In genomic region chr7:111980721-111981120, GRCh38 we compare ENCODE assay signal across 22 cellular contexts.
DNase-seq lines count a peak whose midpoint lies in the region; FAIRE-seq and TF ChIP-seq lines count a peak whose summit lies in the region.
"Had no signal": no experiment of that assay in that cellular context is flagged by ENCODE, and none has a peak within 500 bp of the region (broad histone marks: within the 10 kb centered on the region; RNA-seq: fewer than 3 reads in every experiment).

No MANE protein-coding gene starts in this region.

- TF ChIP-seq CTCF in KMS-11 (conservative IDR thresholded peaks at IDR 0.05; ENCODE audit: low read depth, low read length), result no peak
- TF ChIP-seq CTCF in kidney (IDR thresholded peaks at IDR 0.05; ENCODE audit: borderline replicate concordance, extremely low read depth, insufficient read depth), result no peak

- H4K20me1 ChIP-seq in KMS-11 (ENCODE audit: insufficient read depth), result no peaks in the 10 kb centered on the region
- H4K20me1 ChIP-seq: BLaER1 had no signal

- H3K4me3 ChIP-seq in KMS-11 (IDR thresholded peaks at IDR 0.05; ENCODE audit: insufficient read depth, low read depth, low read length) (no peak overlapping the region), kidney (ENCODE audit: low read length in 2 of 2) (no peak overlapping the region)
- H3K4me3 ChIP-seq: BLaER1, Peyer's patch, SJSA1 had no signal

- H3K27ac ChIP-seq in KMS-11 (peak overlapping the region; percentile 46), kidney (ENCODE audit: low read depth in 2 of 2, low read length in 2 of 2) (no peak overlapping the region)
- H3K27ac ChIP-seq: BLaER1, Peyer's patch, SJSA1 had no signal

- no peak overlapping the region for H2AFZ ChIP-seq in KMS-11 (ENCODE audit: low read depth)

- intact Hi-C loops in kidney (cut with DNase I), result no loop called here

- FAIRE-seq in kidney (lab: Jason Lieb, UNC), result no peak
- FAIRE-seq: HTR-8/SVneo had no signal

- H3K79me2 ChIP-seq in KMS-11 (ENCODE audit: insufficient read depth, low read depth), result no peaks in the 10 kb centered on the region

- H3K27me3 ChIP-seq in KMS-11 (ENCODE audit: insufficient read depth, low read depth), result no peaks in the 10 kb centered on the region
- H3K27me3 ChIP-seq: BLaER1, Peyer's patch, SJSA1 had no signal

- H3K9me3 ChIP-seq in kidney (ENCODE audit: control insufficient read depth in 1 of 2, low read length in 2 of 2), result no peaks in the 10 kb centered on the region
- H3K9me3 ChIP-seq: BLaER1, Peyer's patch, SJSA1 had no signal

- H3K9ac ChIP-seq in KMS-11, result no peak overlapping the region
- no peak overlapping the region for H3K9ac ChIP-seq in kidney (ENCODE audit: low read length in 2 of 2)
- H3K9ac ChIP-seq: BLaER1 had no signal

- peaks cover 23% of the 10 kb centered on the region for H3K4me1 ChIP-seq in KMS-11 (ENCODE audit: low read depth, poor library complexity, severe bottlenecking)
- no peaks in the 10 kb centered on the region for H3K4me1 ChIP-seq in kidney (ENCODE audit: control insufficient read depth in 1 of 2, insufficient read depth in 1 of 2, low read depth in 1 of 2, low read length in 2 of 2)
- H3K4me1 ChIP-seq: BLaER1, Peyer's patch, SJSA1 had no signal

- peak; percentile 23 for DNase-seq in NCI-H446 treated with DMSO at 0.1 percent for 48 hours (lab: John Stamatoyannopoulos, UW)
- DNase-seq in epidermal melanocyte (ENCODE audit: insufficient read length, low spot score), result peak; percentile 52
- no peak for DNase-seq in DMS79 (lab: John Stamatoyannopoulos, UW)
- DNase-seq in activated CD4-positive, alpha-beta T cell treated with anti-CD3 and anti-CD28 coated beads for 48 hours, result no peak
- DNase-seq in HK-2 (ENCODE audit: unreplicated experiment), result no peak
- no peak for DNase-seq in kidney
- DNase-seq: ACHN; CD4-positive, alpha-beta T cell; H7; HFFc6; IMR-90; MV-4-11; NCI-H1105 treated with DMSO at 0.1 percent for 48 hours; NCI-H187; NCI-H510A; NCI-H748 treated with DMSO at 0.1 percent for 48 hours; Peyer's patch; T-helper 1 cell had no signal

- H3K4me2 ChIP-seq in KMS-11, result peak overlapping the region; percentile 46
- H3K4me2 ChIP-seq: BLaER1 had no signal

- no peaks in the 10 kb centered on the region for H3K36me3 ChIP-seq in KMS-11 (ENCODE audit: insufficient read depth)
- peaks cover 2 to 12% of the 10 kb centered on the region in 2 donors for H3K36me3 ChIP-seq in kidney (ENCODE audit: control insufficient read depth in 1 of 2, insufficient read depth in 2 of 2, low read length in 2 of 2)
- H3K36me3 ChIP-seq: BLaER1, Peyer's patch, SJSA1 had no signal

Comparison
In these comparisons a context has a peak if more than half of its experiments do, and no peak if none do; other contexts are left out.
1. DNase-seq: peak in NCI-H446 treated with DMSO at 0.1 percent for 48 hours (single experiment) and epidermal melanocyte (single experiment); none in DMS79 (single experiment), activated CD4-positive, alpha-beta T cell treated with anti-CD3 and anti-CD28 coated beads for 48 hours (single experiment), HK-2 (single experiment) and kidney (single experiment).